Comparison of ENCODE assay signal across 13 cellular contexts in the genomic region with DNA sequence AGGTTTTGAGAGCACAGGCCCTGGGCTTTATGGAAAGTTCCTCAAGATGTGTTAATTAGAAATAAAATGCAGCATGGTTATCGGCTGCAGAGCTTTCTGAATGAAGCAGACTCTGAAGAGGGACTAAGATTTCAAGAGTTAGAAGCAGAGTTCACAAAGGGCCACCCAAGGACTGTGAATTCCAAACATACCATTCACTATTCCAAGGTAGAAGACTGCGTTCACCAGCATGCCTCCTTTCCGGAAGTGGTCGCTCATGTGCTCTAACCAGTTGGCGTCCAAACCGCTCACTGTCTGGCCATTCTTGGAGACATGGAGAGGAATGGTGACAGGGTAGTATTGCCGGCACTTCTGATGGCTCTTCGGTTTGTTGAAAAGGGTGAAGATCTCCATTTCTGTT.
DNase-seq lines count a peak whose midpoint lies in the region; ATAC-seq and TF ChIP-seq lines count a peak whose summit lies in the region.
"Had no signal": no experiment of that assay in that cellular context is flagged by ENCODE, and none has a peak within 500 bp of the region (broad histone marks: within the 10 kb centered on the region; RNA-seq: fewer than 3 reads in every experiment).

No MANE protein-coding gene starts in this region.

- H3K9me3 ChIP-seq in HCT116 (ENCODE audit: control insufficient read depth in 1 of 2, insufficient read depth in 1 of 2, low read depth in 1 of 2, low read length in 2 of 2): no peaks in the 10 kb centered on the region
- H3K9me3 ChIP-seq in gastrocnemius medialis: no peaks in the 10 kb centered on the region
- H3K9me3 ChIP-seq: right lobe of liver had no signal

- no peak overlapping the region for H2AFZ ChIP-seq in HCT116 (ENCODE audit: low read depth, low read length, poor library complexity, severe bottlenecking)
- H2AFZ ChIP-seq: GM23248 had no signal

- no peaks in the 10 kb centered on the region for H3K27me3 Mint-ChIP-seq in activated T-helper 1 cell treated with anti-CD3 and anti-CD28 coated beads, Interleukin-12 subunit alpha, Interleukin-12 subunit beta, Interleukin-2, Interleukin-4 antibody, amounts not matched to agents 30 ng/mL and 10 ng/mL and 1 ng/mL, durations not matched to agents 14 hours and 24 hours and 36 hours (ENCODE audit: insufficient read depth)

- H3K4me2 ChIP-seq in HCT116 (ENCODE audit: low read length): 0 out of 2 replicates have a peak overlapping the region, but pooled peaks have one; percentile 3

- ATAC-seq in HCT116 (no peak), gastrocnemius medialis (no peak)
- ATAC-seq: right lobe of liver had no signal

- BruUV-seq in HCT116 (replicated peaks; lab: Mats Ljungman, UMichigan): no TSS peak

- H3K4me3 Mint-ChIP-seq in activated T-helper 1 cell treated with anti-CD3 and anti-CD28 coated beads, Interleukin-12 subunit alpha, Interleukin-12 subunit beta, Interleukin-2, Interleukin-4 antibody, amounts not matched to agents 30 ng/mL and 10 ng/mL and 1 ng/mL, durations not matched to agents 14 hours and 24 hours and 36 hours: peak overlapping the region; percentile 44

- TF ChIP-seq RAD21 in HCT116 (IDR thresholded peaks at IDR 0.05; ENCODE audit: low read depth): no peak

- peaks cover 69% of the 10 kb centered on the region for H3K36me3 Mint-ChIP-seq in activated T-helper 1 cell treated with anti-CD3 and anti-CD28 coated beads, Interleukin-12 subunit alpha, Interleukin-12 subunit beta, Interleukin-2, Interleukin-4 antibody, amounts not matched to agents 30 ng/mL and 10 ng/mL and 1 ng/mL, durations not matched to agents 14 hours and 24 hours and 36 hours (ENCODE audit: low read depth)

- no peak overlapping the region for H3K4me3 ChIP-seq in HCT116 (replicated peaks in 1 of 2; ENCODE audit: low read depth in 1 of 2, low read length in 2 of 2)
- no peak overlapping the region for H3K4me3 ChIP-seq in gastrocnemius medialis
- H3K4me3 ChIP-seq: GM23248, lung, right lobe of liver had no signal

- H3K79me2 ChIP-seq in HCT116 (ENCODE audit: insufficient read depth, low read length): no peaks in the 10 kb centered on the region

- no peak for TF ChIP-seq POLR2A in HCT116 (IDR thresholded peaks at IDR 0.05; ENCODE audit: borderline replicate concordance, extremely low read depth, insufficient read depth, insufficient read length)
- no peak for TF ChIP-seq POLR2A in gastrocnemius medialis (IDR thresholded peaks at IDR 0.05)

- H3K27me3 ChIP-seq in HCT116 (ENCODE audit: insufficient read depth, low read length) (no peaks in the 10 kb centered on the region), gastrocnemius medialis (no peaks in the 10 kb centered on the region)
- H3K27me3 ChIP-seq: right lobe of liver had no signal

- DNase-seq in HCT116 (ENCODE audit: low read depth, low spot score) (no peak), iPS DF 19.7 (ENCODE audit: low read depth, low spot score) (peak; percentile 64), gastrocnemius medialis (no peak), epidermal melanocyte (ENCODE audit: insufficient read length, low spot score) (no peak), COLO668 (lab: John Stamatoyannopoulos, UW; ENCODE audit: unreplicated experiment) (no peak), NCI-H187 treated with DMSO at 0.1 percent for 48 hours (lab: John Stamatoyannopoulos, UW) (no peak)
- DNase-seq in activated T-helper 1 cell treated with anti-CD3 and anti-CD28 coated beads, Interleukin-12 subunit alpha, Interleukin-12 subunit beta, Interleukin-2, Interleukin-4 antibody, amounts not matched to agents 30 ng/mL and 10 ng/mL and 1 ng/mL, durations not matched to agents 14 hours and 24 hours and 36 hours (ENCODE audit: low spot score): no peak
- DNase-seq: caudate nucleus, NCI-H187, right lobe of liver, T-helper 2 cell had no signal

- H3K4me1 ChIP-seq in HCT116 (ENCODE audit: control insufficient read depth in 1 of 2, insufficient read depth in 2 of 2, low read length in 2 of 2): peaks cover 6 to 15% of the 10 kb centered on the region in 2 experiments; a peak in 3 of 4 replicates
- peaks cover 46 to 51% of the 10 kb centered on the region in 2 donors for H3K4me1 ChIP-seq in gastrocnemius medialis
- H3K4me1 ChIP-seq: right lobe of liver had no signal

- H3K36me3 ChIP-seq in HCT116 (ENCODE audit: control insufficient read depth in 1 of 2, insufficient read depth in 2 of 2, low read length in 2 of 2): no peaks in the 10 kb centered on the region
- no peaks in the 10 kb centered on the region for H3K36me3 ChIP-seq in gastrocnemius medialis

- POLR2A ChIA-PET in HCT116 (lab: Charles Lee): no interaction called here

- no peaks in the 10 kb centered on the region for H3K9me2 ChIP-seq in HCT116 (ENCODE audit: insufficient read depth)

- no peak overlapping the region for H3K9ac ChIP-seq in HCT116 (ENCODE audit: low read length)
- H3K9ac ChIP-seq: GM23248 had no signal

- in situ Hi-C loops in gastrocnemius medialis (cut with MboI; ENCODE audit: low sequenced_read_pairs in 4 of 4): loop anchor here in 1 of 4 donors (10.0 kb wide), 1 partner anchor 55 kb away; no protein-coding TSS in a partner anchor

- H3K4me1 Mint-ChIP-seq in activated T-helper 1 cell treated with anti-CD3 and anti-CD28 coated beads, Interleukin-12 subunit alpha, Interleukin-12 subunit beta, Interleukin-2, Interleukin-4 antibody, amounts not matched to agents 30 ng/mL and 10 ng/mL and 1 ng/mL, durations not matched to agents 14 hours and 24 hours and 36 hours (ENCODE audit: low read depth): peaks cover 77% of the 10 kb centered on the region

- H4K20me1 ChIP-seq in HCT116 (ENCODE audit: insufficient read depth): no peaks in the 10 kb centered on the region

- H3K27ac ChIP-seq in HCT116 (ENCODE audit: low read depth, low read length) (no peak overlapping the region), gastrocnemius medialis (peak overlapping the region; percentile 19 to 65 (median 56))
- H3K27ac ChIP-seq: GM23248, right lobe of liver had no signal

- TF ChIP-seq CTCF in HCT116 (IDR thresholded peaks at IDR 0.05 in 2 of 3, conservative IDR thresholded peaks at IDR 0.05 in 1 of 3; ENCODE audit: borderline replicate concordance in 1 of 3, insufficient read depth in 1 of 3, low read depth in 2 of 3, low read length in 2 of 3): no peak
- TF ChIP-seq CTCF in gastrocnemius medialis (IDR thresholded peaks at IDR 0.05 in 4 of 5, conservative IDR thresholded peaks at IDR 0.05 in 1 of 5): no peak

- H3K9me3 Mint-ChIP-seq in activated T-helper 1 cell treated with anti-CD3 and anti-CD28 coated beads, Interleukin-12 subunit alpha, Interleukin-12 subunit beta, Interleukin-2, Interleukin-4 antibody, amounts not matched to agents 30 ng/mL and 10 ng/mL and 1 ng/mL, durations not matched to agents 14 hours and 24 hours and 36 hours: no peaks in the 10 kb centered on the region

- CTCF ChIA-PET in HCT116 (lab: Charles Lee): no interaction called here

- intact Hi-C loops in HCT116 (cut with micrococcal nuclease) (no loop called here), gastrocnemius medialis (cut with DNase I; ENCODE audit: low total_unique reads) (loop anchor here (5.0 kb wide), 1 partner anchor 58 kb away; no protein-coding TSS in a partner anchor)
- intact Hi-C loops in activated T-helper 1 cell treated with anti-CD3 and anti-CD28 coated beads, Interleukin-12 subunit alpha, Interleukin-12 subunit beta, Interleukin-2, Interleukin-4 antibody, amounts not matched to agents 30 ng/mL and 10 ng/mL and 1 ng/mL, durations not matched to agents 14 hours and 24 hours and 36 hours (cut with micrococcal nuclease): loop anchor here (10.0 kb wide), 1 partner anchor 475 kb away; no protein-coding TSS in a partner anchor

- H3K27ac Mint-ChIP-seq in activated T-helper 1 cell treated with anti-CD3 and anti-CD28 coated beads, Interleukin-12 subunit alpha, Interleukin-12 subunit beta, Interleukin-2, Interleukin-4 antibody, amounts not matched to agents 30 ng/mL and 10 ng/mL and 1 ng/mL, durations not matched to agents 14 hours and 24 hours and 36 hours: peak overlapping the region; percentile 82

- RAD21 ChIA-PET in HCT116 (lab: Charles Lee; ENCODE audit: low non-redundant PET in 1 of 2, low total read pairs in 2 of 2, uncharacterized antibody in 2 of 2, unreplicated experiment in 2 of 2): no interaction called here

TF ChIP-seq in HCT116, 20 proteins besides CTCF, POLR2A, EP300 and RAD21:
- TF ChIP-seq ZBTB33 (IDR thresholded peaks at IDR 0.05; ENCODE audit: extremely low read depth, insufficient replicate concordance, low read length) (no peak), CEBPB (IDR thresholded peaks at IDR 0.05; ENCODE audit: low read depth) (no peak), EZH2phosphoT487 (IDR thresholded peaks at IDR 0.05; ENCODE audit: borderline replicate concordance) (no peak), POLR2AphosphoS5 (IDR thresholded peaks at IDR 0.05; ENCODE audit: low read depth, low read length) (no peak), SRF (IDR thresholded peaks at IDR 0.05; ENCODE audit: low read depth) (no peak), SIN3A (IDR thresholded peaks at IDR 0.05; ENCODE audit: low read depth) (no peak), YY1 (IDR thresholded peaks at IDR 0.05; ENCODE audit: extremely low read depth, insufficient replicate concordance, low read depth, low read length) (no peak), EZH2 (IDR thresholded peaks at IDR 0.05) (no peak), EGR1 (IDR thresholded peaks at IDR 0.05; ENCODE audit: low read depth) (no peak), JUND (IDR thresholded peaks at IDR 0.05) (no peak), TCF7L2 (IDR thresholded peaks at IDR 0.05; ENCODE audit: borderline replicate concordance, extremely low read depth, insufficient read depth, insufficient read length) (no peak)
- TF ChIP-seq, protein P1, sequence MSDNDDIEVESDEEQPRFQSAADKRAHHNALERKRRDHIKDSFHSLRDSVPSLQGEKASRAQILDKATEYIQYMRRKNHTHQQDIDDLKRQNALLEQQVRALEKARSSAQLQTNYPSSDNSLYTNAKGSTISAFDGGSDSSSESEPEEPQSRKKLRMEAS (IDR thresholded peaks at IDR 0.05): no peak
